In genomic region chr13:113211774-113212173, GRCh38 we compare ENCODE assay signal across 11 cellular contexts. TPM values are rescaled to one million over a fixed set of nuclear protein-coding genes. Genes with fewer than 3 reads are reported as not detected.
DNase-seq lines count a peak whose midpoint lies in the region; ATAC-seq and TF ChIP-seq lines count a peak whose summit lies in the region.
"Had no signal": no experiment of that assay in that cellular context is flagged by ENCODE, and none has a peak within 500 bp of the region (broad histone marks: within the 10 kb centered on the region; RNA-seq: fewer than 3 reads in every experiment).

No MANE protein-coding gene starts in this region.

- H3K9me2 ChIP-seq in OCI-LY1 (ENCODE audit: low read depth, low read length), result no peaks in the 10 kb centered on the region

- peak overlapping the region; percentile 29 for H3K27ac Mint-ChIP-seq in stimulated activated naive CD8-positive, alpha-beta T cell treated with anti-CD3 and anti-CD28 coated beads, Interleukin-15, Interleukin-2, amounts not matched to agents 100 ng/mL and 50 ng/mL, for 24 hours

- H3K9me3 ChIP-seq in left ventricle myocardium inferior (replicated peaks) (no peaks in the 10 kb centered on the region), OCI-LY1 (ENCODE audit: low read length) (no peaks in the 10 kb centered on the region)

- H3K36me3 Mint-ChIP-seq in stimulated activated naive CD8-positive, alpha-beta T cell treated with anti-CD3 and anti-CD28 coated beads, Interleukin-15, Interleukin-2, amounts not matched to agents 100 ng/mL and 50 ng/mL, for 24 hours (ENCODE audit: low read depth), result peaks cover 35% of the 10 kb centered on the region

- H2AFZ ChIP-seq in OCI-LY1 (ENCODE audit: low read length), result no peak overlapping the region

- no peak overlapping the region for H3K4me2 ChIP-seq in OCI-LY1 (ENCODE audit: low read length)

- no peaks in the 10 kb centered on the region for H3K9me3 Mint-ChIP-seq in stimulated activated naive CD8-positive, alpha-beta T cell treated with anti-CD3 and anti-CD28 coated beads, Interleukin-15, Interleukin-2, amounts not matched to agents 100 ng/mL and 50 ng/mL, for 24 hours

- H3K27me3 ChIP-seq in left ventricle myocardium inferior (ENCODE audit: low read depth), result no peaks in the 10 kb centered on the region
- no peaks in the 10 kb centered on the region for H3K27me3 ChIP-seq in OCI-LY1 (ENCODE audit: insufficient read depth, low read length)

- peak overlapping the region; percentile 96 for H3K4me3 ChIP-seq in left ventricle myocardium inferior
- no peak overlapping the region for H3K4me3 ChIP-seq in OCI-LY1 (ENCODE audit: low read depth, low read length, poor library complexity, severe bottlenecking)
- no peak overlapping the region for H3K4me3 ChIP-seq in choroid plexus epithelial cell (ENCODE audit: low read depth, low read length)

- peaks cover 40% of the 10 kb centered on the region for H3K4me1 Mint-ChIP-seq in stimulated activated naive CD8-positive, alpha-beta T cell treated with anti-CD3 and anti-CD28 coated beads, Interleukin-15, Interleukin-2, amounts not matched to agents 100 ng/mL and 50 ng/mL, for 24 hours (ENCODE audit: low read depth)

- H3K4me1 ChIP-seq in left ventricle myocardium inferior, result peaks cover 94% of the 10 kb centered on the region
- H3K4me1 ChIP-seq in OCI-LY1 (ENCODE audit: insufficient read depth, low read length, severe bottlenecking), result peaks cover 43% of the 10 kb centered on the region

- H3K79me2 ChIP-seq in OCI-LY1 (ENCODE audit: insufficient read depth, low read length), result peaks cover 83% of the 10 kb centered on the region

- no peaks in the 10 kb centered on the region for H3K27me3 Mint-ChIP-seq in stimulated activated naive CD8-positive, alpha-beta T cell treated with anti-CD3 and anti-CD28 coated beads, Interleukin-15, Interleukin-2, amounts not matched to agents 100 ng/mL and 50 ng/mL, for 24 hours

- peaks cover 12% of the 10 kb centered on the region for H3K36me3 ChIP-seq in left ventricle myocardium inferior
- peaks cover 35% of the 10 kb centered on the region for H3K36me3 ChIP-seq in OCI-LY1 (ENCODE audit: insufficient read depth, low read length)

- DNase-seq in left ventricle myocardium inferior, result no peak
- no peak for DNase-seq in Right ventricle myocardium superior
- no peak for DNase-seq in choroid plexus epithelial cell (ENCODE audit: low read depth)
- DNase-seq in mucosa of gallbladder (ENCODE audit: low spot score), result no peak
- no peak for DNase-seq in globus pallidus (ENCODE audit: low spot score)

- no peaks in the 10 kb centered on the region for H3F3A ChIP-seq in OCI-LY1 (ENCODE audit: insufficient read depth, low read length)

- peak; percentile 16 for TF ChIP-seq CTCF in left ventricle myocardium inferior (IDR thresholded peaks at IDR 0.05; ENCODE audit: borderline replicate concordance)
- TF ChIP-seq CTCF in OCI-LY1 (IDR thresholded peaks at IDR 0.05; ENCODE audit: low read length), result peak; percentile 32; the same call in 1 of the 2 replicates
- peak; percentile 44 for TF ChIP-seq CTCF in choroid plexus epithelial cell (conservative IDR thresholded peaks at IDR 0.05; ENCODE audit: low read depth, low read length)

- no peaks in the 10 kb centered on the region for H4K20me1 ChIP-seq in OCI-LY1 (ENCODE audit: insufficient read depth, low read length)

- H3K27ac ChIP-seq in left ventricle myocardium inferior (replicated peaks) (peak overlapping the region; percentile 100), OCI-LY1 (ENCODE audit: low read depth, low read length, poor library complexity, severe bottlenecking) (no peak overlapping the region)
- H3K27ac ChIP-seq: SK-N-MC had no signal

- no peak overlapping the region for H3K9ac ChIP-seq in OCI-LY1 (ENCODE audit: low read length)

- ATAC-seq in Right ventricle myocardium superior (ENCODE audit: poor library complexity), result no peak
- ATAC-seq in GM18498 (IDR thresholded peaks at IDR 0.05; ENCODE audit: unreplicated experiment), result no peak

- peak overlapping the region; percentile 87 for H3K4me3 Mint-ChIP-seq in stimulated activated naive CD8-positive, alpha-beta T cell treated with anti-CD3 and anti-CD28 coated beads, Interleukin-15, Interleukin-2, amounts not matched to agents 100 ng/mL and 50 ng/mL, for 24 hours

- intact Hi-C loops in left ventricle myocardium inferior (cut with micrococcal nuclease) (no loop called here), Right ventricle myocardium superior (cut with DNase I) (no loop called here)

RNA-seq across cellular contexts. Expression of gene CUL4A, which starts 2.4 kb away (rescaled TPM):
- total RNA-seq in left ventricle myocardium inferior (122 TPM), Right ventricle myocardium superior (141 TPM), mucosa of gallbladder (55.4 TPM)

RNA-seq across cellular contexts. Expression of gene PCID2, which starts 3.3 kb away (rescaled TPM):
- total RNA-seq in left ventricle myocardium inferior (54.5 TPM), Right ventricle myocardium superior (54.4 TPM), mucosa of gallbladder (35.0 TPM)

RNA-seq across cellular contexts. Expression of gene PROZ, which starts 53.3 kb away (rescaled TPM):
- total RNA-seq in left ventricle myocardium inferior (not detected), Right ventricle myocardium superior (not detected), mucosa of gallbladder (not detected)
- total RNA-seq: skeletal muscle tissue, ureter had no signal
